Comparison of ENCODE assay signal across 34 cellular contexts in genomic region chr6:146484411-146484810, GRCh38. TPM values are rescaled to one million over a fixed set of nuclear protein-coding genes. Genes with fewer than 3 reads are reported as not detected.
"Had no signal": no experiment of that assay in that cellular context is flagged by ENCODE, and none has a peak within 500 bp of the region (broad histone marks: within the 10 kb centered on the region; RNA-seq: fewer than 3 reads in every experiment).

No MANE protein-coding gene starts in this region.

- FAIRE-seq: astrocyte, bronchial epithelial cell had no signal

- ATAC-seq: activated naive CD4-positive, alpha-beta T cell treated with anti-CD3 and anti-CD28 coated beads, Interleukin-2, amount 50 U/mL, for 72 hours; activated naive CD8-positive, alpha-beta T cell treated with anti-CD3 and anti-CD28 coated beads, Interleukin-2, amount 50 U/mL, for 24 hours; activated T-cell treated with anti-CD3 and anti-CD28 coated beads, Interleukin-2, amount 50 U/mL, for 4 hours; activated T-cell treated with anti-CD3 and anti-CD28 coated beads, Interleukin-2, amount 50 U/mL, for 72 hours; activated T-helper 17 cell treated with anti-CD3 and anti-CD28 coated beads, Interleukin-2, amount 50 U/mL, for 72 hours; body of pancreas had no signal

- H3K9me3 ChIP-seq: adrenal gland had no signal

- H3K27ac ChIP-seq: adrenal gland, ascending aorta, body of pancreas, brain microvascular endothelial cell, breast epithelium, cardiac muscle cell had no signal

- H3K4me3 ChIP-seq: adrenal gland, ascending aorta, body of pancreas, breast epithelium, cardiac muscle cell had no signal

- H3K27me3 ChIP-seq: adrenal gland, ascending aorta, body of pancreas, brain microvascular endothelial cell, breast epithelium, cardiac muscle cell had no signal

- H3K36me3 ChIP-seq: adrenal gland, ascending aorta, brain microvascular endothelial cell, breast epithelium, cardiac muscle cell had no signal

- H3K4me1 ChIP-seq: adrenal gland, ascending aorta, body of pancreas, breast epithelium had no signal

- DNase-seq: activated effector memory CD4-positive, alpha-beta T cell treated with anti-CD3 and anti-CD28 coated beads, Interleukin-2, amount 50 U/mL, for 16 hours; activated effector memory CD4-positive, alpha-beta T cell treated with Interleukin-2 at 50 U/mL for 16 hours; activated gamma-delta T cell; activated gamma-delta T cell treated with Interleukin-2 at 50 U/mL for 16 hours; activated naive CD4-positive, alpha-beta T cell; activated naive CD4-positive, alpha-beta T cell treated with anti-CD3 and anti-CD28 coated beads for 36 hours; activated naive CD4-positive, alpha-beta T cell treated with anti-CD3 and anti-CD28 coated beads, Interleukin-2, amount 10 ng/mL, durations not matched to agents 7 days and 5 days; activated naive CD4-positive, alpha-beta T cell treated with anti-CD3 and anti-CD28 coated beads, Interleukin-2, amount 50 U/mL, for 16 hours; activated naive CD4-positive, alpha-beta T cell treated with Interleukin-2 at 50 U/mL for 16 hours; activated naive CD8-positive, alpha-beta T cell treated with anti-CD3 and anti-CD28 coated beads for 36 hours; activated naive CD8-positive, alpha-beta T cell treated with anti-CD3 and anti-CD28 coated beads, Interleukin-2, amount 10 ng/mL, durations not matched to agents 7 days and 5 days; activated naive CD8-positive, alpha-beta T cell treated with anti-CD3 and anti-CD28 coated beads, Interleukin-2, amount 50 U/mL, for 24 hours; activated T-cell treated with anti-CD3 and anti-CD28 coated beads, Interleukin-2, amount 50 U/mL, for 1 hour; activated T-cell treated with anti-CD3 and anti-CD28 coated beads, Interleukin-2, amount 50 U/mL, for 24 hours; activated T-cell treated with anti-CD3 and anti-CD28 coated beads, Interleukin-2, amount 50 U/mL, for 4 hours; activated T-cell treated with anti-CD3 and anti-CD28 coated beads, Interleukin-2, amount 50 U/mL, for 48 hours; activated T-cell treated with anti-CD3 and anti-CD28 coated beads, Interleukin-2, amount 50 U/mL, for 72 hours; adrenal gland; amniotic stem cell; amygdala; anterior cingulate cortex; aorta; body of pancreas; brain microvascular endothelial cell; caudate nucleus; central memory CD4-positive, alpha-beta T cell; cerebellar nuclear complex had no signal

RNA-seq across cellular contexts. Expression of gene RAB32, which starts 59.2 kb away (rescaled TPM):
- total RNA-seq: activated naive CD8-positive, alpha-beta T cell treated with anti-CD3 and anti-CD28 coated beads for 36 hours had no signal
